8 cellular contexts compared by ENCODE assay signal in genomic region chr9:101737705-101738565, GRCh38. TPM values are rescaled to one million over a fixed set of nuclear protein-coding genes. Genes with fewer than 3 reads are reported as not detected.
DNase-seq lines count a peak whose midpoint lies in the region; ATAC-seq and TF ChIP-seq lines count a peak whose summit lies in the region.

No MANE protein-coding gene starts in this region.

- peaks cover 16% of the 10 kb centered on the region for H3K27me3 ChIP-seq in rectal smooth muscle tissue (ENCODE audit: control insufficient read depth, insufficient read depth, low read length)

- H3K4me1 Mint-ChIP-seq in T-helper 2 cell treated with Interferon-gamma antibody and Interleukin-4, amounts not matched to agents 5 μg/mL and 100 μg/mL, for 36 hours (ENCODE audit: low read depth) = no peaks in the 10 kb centered on the region

- no peak overlapping the region for H3K9ac ChIP-seq in rectal smooth muscle tissue (ENCODE audit: low read length)

- no peak overlapping the region for H3K4me3 Mint-ChIP-seq in T-helper 2 cell treated with Interferon-gamma antibody and Interleukin-4, amounts not matched to agents 5 μg/mL and 100 μg/mL, for 36 hours

- intact Hi-C loops in left cardiac atrium (cut with DNase I) = no loop called here

- no peak overlapping the region for H3K27ac ChIP-seq in rectal smooth muscle tissue (ENCODE audit: low read depth, low read length)

- H3K4me1 ChIP-seq in rectal smooth muscle tissue (ENCODE audit: control insufficient read depth, insufficient read depth, low read length) = no peaks in the 10 kb centered on the region

- in situ Hi-C loops in GM13976 (cut with MboI; ENCODE audit: low sequenced_read_pairs, unreplicated experiment) = no loop called here

- no peaks in the 10 kb centered on the region for H3K36me3 Mint-ChIP-seq in T-helper 2 cell treated with Interferon-gamma antibody and Interleukin-4, amounts not matched to agents 5 μg/mL and 100 μg/mL, for 36 hours (ENCODE audit: low read depth)

- no peaks in the 10 kb centered on the region for H3K36me3 ChIP-seq in rectal smooth muscle tissue (ENCODE audit: control insufficient read depth, insufficient read depth, low read length)

- H3K27me3 Mint-ChIP-seq in T-helper 2 cell treated with Interferon-gamma antibody and Interleukin-4, amounts not matched to agents 5 μg/mL and 100 μg/mL, for 36 hours (ENCODE audit: low read depth) = peaks cover 47% of the 10 kb centered on the region

- peak; percentile 61 to 64 for ATAC-seq in left cardiac atrium

- no peak overlapping the region for H3K27ac Mint-ChIP-seq in T-helper 2 cell treated with Interferon-gamma antibody and Interleukin-4, amounts not matched to agents 5 μg/mL and 100 μg/mL, for 36 hours

- no peaks in the 10 kb centered on the region for H3K9me3 Mint-ChIP-seq in T-helper 2 cell treated with Interferon-gamma antibody and Interleukin-4, amounts not matched to agents 5 μg/mL and 100 μg/mL, for 36 hours

- no peak for TF ChIP-seq CTCF in GM13976 (IDR thresholded peaks at IDR 0.05; ENCODE audit: borderline replicate concordance, control extremely low read depth, extremely low read depth, insufficient read depth, missing control alignments)

- H3K4me3 ChIP-seq in rectal smooth muscle tissue (ENCODE audit: low read length) = peak overlapping the region; percentile 69

- peak; percentile 23 for DNase-seq in GM13976 (ENCODE audit: low spot score)
- DNase-seq in NCI-H524 (lab: John Stamatoyannopoulos, UW) = peak; percentile 47 to 70
- peak; percentile 14 for DNase-seq in left cardiac atrium
- no peak for DNase-seq in T-helper 2 cell treated with Interferon-gamma antibody and Interleukin-4, amounts not matched to agents 5 μg/mL and 100 μg/mL, for 36 hours (ENCODE audit: low spot score)
- DNase-seq in activated CD4-positive, alpha-beta T cell treated with anti-CD3 and anti-CD28 coated beads for 4 hours = no peak
- DNase-seq in SKM-1 treated with dmso at 0.1 percent for 144 hours (lab: John Stamatoyannopoulos, UW; ENCODE audit: unreplicated experiment) = no peak
- no peak for DNase-seq in globus pallidus (ENCODE audit: low spot score)

RNA-seq across cellular contexts. Expression of gene GRIN3A, which starts 0.5 kb away (rescaled TPM):
- under 1 TPM in 1 of 2 donors, not detected in 1; 0.59 TPM for total RNA-seq in left cardiac atrium

Comparison
In these comparisons a context has a peak if more than half of its experiments do, and no peak if none do; other contexts are left out.
1. DNase-seq: peak in GM13976 (single experiment), NCI-H524 (2 of 2) and left cardiac atrium (single experiment); none in T-helper 2 cell treated with Interferon-gamma antibody and Interleukin-4, amounts not matched to agents 5 μg/mL and 100 μg/mL, for 36 hours (single experiment), activated CD4-positive, alpha-beta T cell treated with anti-CD3 and anti-CD28 coated beads for 4 hours (0 of 2), SKM-1 treated with dmso at 0.1 percent for 144 hours (single experiment) and globus pallidus (single experiment).